7 cellular contexts compared by ENCODE assay signal in genomic region chr19:34359954-34360315, GRCh38. TPM values are rescaled to one million over a fixed set of nuclear protein-coding genes. Genes with fewer than 3 reads are reported as not detected.
DNase-seq lines count a peak whose midpoint lies in the region; ATAC-seq, FAIRE-seq and TF ChIP-seq lines count a peak whose summit lies in the region.

No MANE protein-coding gene starts in this region.

- H3K36me3 Mint-ChIP-seq in activated B cell treated with CpG ODN at 0.5 μM for 24 hours (ENCODE audit: low read depth): peaks cover 3% of the 10 kb centered on the region
- peaks cover 30% of the 10 kb centered on the region for H3K36me3 Mint-ChIP-seq in stimulated activated effector memory CD8-positive, alpha-beta T cell treated with anti-CD3 and anti-CD28 coated beads, Interleukin-12 subunit alpha, Interleukin-12 subunit beta, amount 100 ng/mL, for 72 hours

- intact Hi-C loops in activated B cell treated with CpG ODN at 0.5 μM for 24 hours (cut with micrococcal nuclease): loop anchor here (1.0 to 10.0 kb wide), 5 partner anchors 44 to 985 kb away; partner anchors contain the start of genes CEBPG, LSM14A, PDCD2L and UBA2
- intact Hi-C loops in right cardiac atrium (cut with DNase I): no loop called here

- H3K9me3 ChIP-seq in HAP-1: no peaks in the 10 kb centered on the region
- no peaks in the 10 kb centered on the region for H3K9me3 ChIP-seq in right cardiac atrium (ENCODE audit: control insufficient read depth, low read length)

- H3K4me1 ChIP-seq in HAP-1 (peaks cover 15% of the 10 kb centered on the region), right cardiac atrium (ENCODE audit: control insufficient read depth, insufficient read depth, low read length) (no peaks in the 10 kb centered on the region)

- ATAC-seq in activated B cell treated with CpG ODN at 0.5 μM for 24 hours (ENCODE audit: low read depth) (no peak), right cardiac atrium (peak; percentile 0)
- no peak for ATAC-seq in stimulated activated effector memory CD8-positive, alpha-beta T cell treated with anti-CD3 and anti-CD28 coated beads, Interleukin-12 subunit alpha, Interleukin-12 subunit beta, amount 100 ng/mL, for 72 hours

- peak overlapping the region; percentile 29 for H3K4me3 ChIP-seq in HAP-1
- peak overlapping the region; percentile 8 for H3K4me3 ChIP-seq in right cardiac atrium (ENCODE audit: low read length)

- H3K36me3 ChIP-seq in HAP-1 (replicated peaks): no peaks in the 10 kb centered on the region

- CTCF ChIA-PET in activated B cell treated with CpG ODN at 0.5 μM for 24 hours (lab: Charles Lee): interaction anchor here (0.8 to 1.5 kb wide), 2 partner anchors 17 to 70 kb away, joined by 3 to 6 read pairs; no protein-coding TSS in a partner anchor

- no peaks in the 10 kb centered on the region for H3K27me3 Mint-ChIP-seq in activated B cell treated with CpG ODN at 0.5 μM for 24 hours

- no peaks in the 10 kb centered on the region for H3K9me3 Mint-ChIP-seq in activated B cell treated with CpG ODN at 0.5 μM for 24 hours
- no peaks in the 10 kb centered on the region for H3K9me3 Mint-ChIP-seq in stimulated activated effector memory CD8-positive, alpha-beta T cell treated with anti-CD3 and anti-CD28 coated beads, Interleukin-12 subunit alpha, Interleukin-12 subunit beta, amount 100 ng/mL, for 72 hours

- in situ Hi-C loops in HAP-1 (cut with MboI; ENCODE audit: low sequenced_read_pairs): no loop called here

- peak overlapping the region; percentile 95 for H3K27ac Mint-ChIP-seq in activated B cell treated with CpG ODN at 0.5 μM for 24 hours
- H3K27ac Mint-ChIP-seq in stimulated activated effector memory CD8-positive, alpha-beta T cell treated with anti-CD3 and anti-CD28 coated beads, Interleukin-12 subunit alpha, Interleukin-12 subunit beta, amount 100 ng/mL, for 72 hours: peak overlapping the region; percentile 99

- DNase-seq in HAP-1 (ENCODE audit: low spot score in 2 of 2) (no peak), activated B cell treated with CpG ODN at 0.5 μM for 24 hours (no peak), right cardiac atrium (peak in 1 of 3 donors; percentile 29), RCC 7860 (ENCODE audit: low spot score) (no peak), superior temporal gyrus (ENCODE audit: extremely low spot score) (no peak)
- no peak for DNase-seq in stimulated activated effector memory CD8-positive, alpha-beta T cell treated with anti-CD3 and anti-CD28 coated beads, Interleukin-12 subunit alpha, Interleukin-12 subunit beta, amount 100 ng/mL, for 72 hours (ENCODE audit: low spot score in 2 of 2)
- no peak for DNase-seq in stimulated activated naive CD4-positive, alpha-beta T cell (lab: John Stamatoyannopoulos, UW)

- POLR2A ChIA-PET in activated B cell treated with CpG ODN at 0.5 μM for 24 hours (lab: Charles Lee): interaction anchor here (1.1 kb wide), 1 partner anchor 68 kb away, joined by 3 read pairs; the partner anchor contains the start of gene UBA2

- H3K4me1 Mint-ChIP-seq in activated B cell treated with CpG ODN at 0.5 μM for 24 hours: peaks cover 30% of the 10 kb centered on the region
- H3K4me1 Mint-ChIP-seq in stimulated activated effector memory CD8-positive, alpha-beta T cell treated with anti-CD3 and anti-CD28 coated beads, Interleukin-12 subunit alpha, Interleukin-12 subunit beta, amount 100 ng/mL, for 72 hours: peaks cover 58% of the 10 kb centered on the region

- WGBS in right cardiac atrium: 76% methylated on average over 7 of the region's 7 CpGs

- H3K4me3 Mint-ChIP-seq in activated B cell treated with CpG ODN at 0.5 μM for 24 hours: peak overlapping the region; percentile 92
- peak overlapping the region; percentile 84 for H3K4me3 Mint-ChIP-seq in stimulated activated effector memory CD8-positive, alpha-beta T cell treated with anti-CD3 and anti-CD28 coated beads, Interleukin-12 subunit alpha, Interleukin-12 subunit beta, amount 100 ng/mL, for 72 hours

- FAIRE-seq in RCC 7860 (lab: Jason Lieb, UNC): no peak

- no peaks in the 10 kb centered on the region for H3K27me3 ChIP-seq in HAP-1 (ENCODE audit: low read depth)
- H3K27me3 ChIP-seq in right cardiac atrium (ENCODE audit: control insufficient read depth, insufficient read depth): no peaks in the 10 kb centered on the region

- no peak for TF ChIP-seq CTCF in activated B cell treated with CpG ODN at 0.5 μM for 24 hours (IDR thresholded peaks at IDR 0.05)

- H3K27ac ChIP-seq in right cardiac atrium (ENCODE audit: low read length): peak overlapping the region; percentile 91

RNA-seq across cellular contexts. Expression of gene GPI, which starts 5.1 kb away (rescaled TPM):
- total RNA-seq in activated B cell treated with CpG ODN at 0.5 μM for 24 hours (144 and 151 TPM in 2 replicates), right cardiac atrium (100 to 1,000 TPM; 362 to 456 (median 404) TPM)
- 285 TPM for polyA plus RNA-seq in right cardiac atrium

RNA-seq across cellular contexts. Expression of gene PDCD2L, which starts 44.3 kb away (rescaled TPM):
- 13.4 and 18.6 TPM in 2 replicates for total RNA-seq in activated B cell treated with CpG ODN at 0.5 μM for 24 hours
- 10 to 100 TPM in 1 of 4 donors, 1 to 10 TPM in 3; 8.0 to 12.8 (median 9.5) TPM for total RNA-seq in right cardiac atrium
- polyA plus RNA-seq in right cardiac atrium: 9.2 TPM

Comparison
In these comparisons a context has a peak if more than half of its experiments do, and no peak if none do; other contexts are left out.
1. ATAC-seq: peak in right cardiac atrium (2 of 2); none in activated B cell treated with CpG ODN at 0.5 μM for 24 hours (single experiment) and stimulated activated effector memory CD8-positive, alpha-beta T cell treated with anti-CD3 and anti-CD28 coated beads, Interleukin-12 subunit alpha, Interleukin-12 subunit beta, amount 100 ng/mL, for 72 hours (single experiment).